ENCODE assay signal across 24 cellular contexts in the genomic region with DNA sequence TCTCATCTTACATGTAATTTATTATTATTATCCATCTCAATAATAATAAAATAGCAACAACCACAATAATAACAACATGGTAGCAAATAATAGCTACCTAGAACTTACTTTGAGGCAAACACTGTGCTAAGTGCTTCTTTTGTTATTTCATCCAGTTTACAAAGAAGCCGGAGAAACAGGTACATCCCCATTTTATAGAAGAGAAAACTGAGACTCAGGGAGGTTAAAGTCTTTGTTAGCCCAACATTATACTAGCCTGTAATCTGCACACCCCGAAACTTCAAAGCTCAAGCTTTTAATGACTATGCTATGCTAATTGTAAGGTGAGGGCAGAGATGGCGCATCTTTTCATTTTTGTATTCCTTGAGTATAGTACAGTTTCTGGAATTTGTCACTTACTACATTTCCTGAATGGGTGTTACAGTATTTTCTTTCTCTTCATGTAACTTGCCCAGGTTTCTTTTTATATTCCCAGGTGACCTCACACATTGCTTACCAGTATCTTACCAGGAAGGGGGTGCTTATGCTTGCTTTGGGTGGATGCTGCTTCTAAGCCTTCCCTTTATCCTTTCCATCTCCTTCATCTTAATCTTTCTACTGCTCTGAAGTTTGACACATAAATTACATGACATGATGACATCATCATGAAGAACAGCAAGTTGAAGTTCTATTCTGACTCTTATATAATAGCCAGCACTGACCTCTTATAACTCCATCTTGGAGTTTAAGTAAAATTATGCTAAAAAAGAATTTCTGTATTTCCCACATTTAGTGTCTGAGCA.
"Had no signal": no experiment of that assay in that cellular context is flagged by ENCODE, and none has a peak within 500 bp of the region (broad histone marks: within the 10 kb centered on the region; RNA-seq: fewer than 3 reads in every experiment).

No MANE protein-coding gene starts in this region.

- H3K4me3 Mint-ChIP-seq: mesothelial cell of epicardium; naive B cell; natural killer cell treated with Interleukin-12 subunit alpha and Interleukin-12 subunit beta and Interleukin-15 and Interleukin-18, amount 100 ng/mL, for 72 hours; neural crest cell; stimulated activated effector memory CD8-positive, alpha-beta T cell treated with anti-CD3 and anti-CD28 coated beads, Interleukin-12 subunit alpha, Interleukin-12 subunit beta, amount 100 ng/mL, for 72 hours had no signal

- H3K27me3 Mint-ChIP-seq: naive B cell; natural killer cell treated with Interleukin-12 subunit alpha and Interleukin-12 subunit beta and Interleukin-15 and Interleukin-18, amount 100 ng/mL, for 72 hours had no signal

- FAIRE-seq: keratinocyte had no signal

- H3K27ac ChIP-seq: dorsolateral prefrontal cortex, gastrocnemius medialis, prostate gland, right atrium auricular region, sigmoid colon, stomach, thyroid gland, vagina had no signal

- H3K27ac Mint-ChIP-seq: mesothelial cell of epicardium; naive B cell; natural killer cell treated with Interleukin-12 subunit alpha and Interleukin-12 subunit beta and Interleukin-15 and Interleukin-18, amount 100 ng/mL, for 72 hours had no signal

- ATAC-seq: gastrocnemius medialis; mucosa of descending colon; natural killer cell treated with Interleukin-12 subunit alpha and Interleukin-12 subunit beta and Interleukin-15 and Interleukin-18, amount 100 ng/mL, for 72 hours; stimulated activated effector memory CD8-positive, alpha-beta T cell treated with anti-CD3 and anti-CD28 coated beads, Interleukin-12 subunit alpha, Interleukin-12 subunit beta, amount 100 ng/mL, for 72 hours had no signal

- H3K9me3 Mint-ChIP-seq: mesothelial cell of epicardium; naive B cell; natural killer cell treated with Interleukin-12 subunit alpha and Interleukin-12 subunit beta and Interleukin-15 and Interleukin-18, amount 100 ng/mL, for 72 hours; neural crest cell; stimulated activated effector memory CD8-positive, alpha-beta T cell treated with anti-CD3 and anti-CD28 coated beads, Interleukin-12 subunit alpha, Interleukin-12 subunit beta, amount 100 ng/mL, for 72 hours had no signal

- H3K27me3 ChIP-seq: dorsolateral prefrontal cortex, gastrocnemius medialis, right atrium auricular region, sigmoid colon, stomach, thyroid gland, vagina had no signal

- H3K9me3 ChIP-seq: gastrocnemius medialis, mucosa of descending colon, prostate gland, right atrium auricular region, sigmoid colon, stomach, thyroid gland, vagina had no signal

- H3K4me3 ChIP-seq: dorsolateral prefrontal cortex, gastrocnemius medialis, lung, mucosa of descending colon, prostate gland, right atrium auricular region, sigmoid colon, stomach, thyroid gland, vagina had no signal

- H3K4me1 Mint-ChIP-seq: mesothelial cell of epicardium, neural crest cell had no signal

- DNase-seq: dorsolateral prefrontal cortex; effector CD4-positive, alpha-beta T cell; foreskin fibroblast; gastrocnemius medialis; head of caudate nucleus; mesenchymal stem cell; mucosa of descending colon; naive B cell; sigmoid colon; stimulated activated CD4-positive, alpha-beta T cell treated with anti-CD3 and anti-CD28 coated beads, Interleukin-2, amount 100 ng/mL, for 24 hours; stimulated activated CD4-positive, alpha-beta T cell treated with anti-CD3 and anti-CD28 coated beads, Interleukin-4, amount 100 ng/mL, for 24 hours; stimulated activated naive CD4-positive, alpha-beta T cell treated with Interleukin-2 at 50 U/mL for 16 hours; stomach; thyroid gland; trophoblast cell had no signal

- H3K4me1 ChIP-seq: prostate gland, right atrium auricular region, sigmoid colon had no signal
